Comparison of ENCODE assay signal across 21 cellular contexts in genomic region chr4:17667253-17667652, GRCh38. TPM values are rescaled to one million over a fixed set of nuclear protein-coding genes. Genes with fewer than 3 reads are reported as not detected.
A peak's percentile ranks its signal among the peaks of the same experiment; 100 is the strongest.
DNase-seq lines count a peak whose midpoint lies in the region; ATAC-seq, FAIRE-seq and TF ChIP-seq lines count a peak whose summit lies in the region.
"Had no signal": no experiment of that assay in that cellular context is flagged by ENCODE, and none has a peak within 500 bp of the region (broad histone marks: within the 10 kb centered on the region; RNA-seq: fewer than 3 reads in every experiment).

No MANE protein-coding gene starts in this region.

- no peaks in the 10 kb centered on the region for H3K36me3 ChIP-seq in bronchial epithelial cell (ENCODE audit: control insufficient read depth, insufficient read depth, low read length)

- TF ChIP-seq CTCF in bronchial epithelial cell (IDR thresholded peaks at IDR 0.05; ENCODE audit: insufficient read depth, low read length, severe bottlenecking): no peak

- H3K4me3 ChIP-seq in bronchial epithelial cell (ENCODE audit: low read depth, low read length): no peak overlapping the region
- H3K4me3 ChIP-seq: GM12878 had no signal

- peaks cover 28% of the 10 kb centered on the region for H3K27me3 Mint-ChIP-seq in stimulated activated memory B cell treated with anti-CD40 and anti-IgM and Interleukin-4, amounts not matched to agents 10 μg/mL and 1 μg/mL and 100 μg/mL, for 72 hours
- peaks cover 15% of the 10 kb centered on the region for H3K27me3 Mint-ChIP-seq in activated CD4-positive, alpha-beta T cell treated with anti-CD3 and anti-CD28 coated beads, Interleukin-2, amount 10 ng/mL, durations not matched to agents 24 days and 14 days

- H3K27ac Mint-ChIP-seq in stimulated activated memory B cell treated with anti-CD40 and anti-IgM and Interleukin-4, amounts not matched to agents 10 μg/mL and 1 μg/mL and 100 μg/mL, for 72 hours: peak overlapping the region; percentile 72
- no peak overlapping the region for H3K27ac Mint-ChIP-seq in activated CD4-positive, alpha-beta T cell treated with anti-CD3 and anti-CD28 coated beads, Interleukin-2, amount 10 ng/mL, durations not matched to agents 24 days and 14 days
- H3K27ac Mint-ChIP-seq: CD8-positive, alpha-beta T cell; T-cell had no signal

- H3K27me3 ChIP-seq in bronchial epithelial cell (ENCODE audit: control insufficient read depth, insufficient read depth, low read length): no peaks in the 10 kb centered on the region

- FAIRE-seq in bronchial epithelial cell (lab: Jason Lieb, UNC): peak; percentile 18
- FAIRE-seq: G401.6, GM12878 had no signal

- H3K4me3 Mint-ChIP-seq in stimulated activated memory B cell treated with anti-CD40 and anti-IgM and Interleukin-4, amounts not matched to agents 10 μg/mL and 1 μg/mL and 100 μg/mL, for 72 hours: no peak overlapping the region
- H3K4me3 Mint-ChIP-seq in activated CD4-positive, alpha-beta T cell treated with anti-CD3 and anti-CD28 coated beads, Interleukin-2, amount 10 ng/mL, durations not matched to agents 24 days and 14 days: no peak overlapping the region
- H3K4me3 Mint-ChIP-seq: CD8-positive, alpha-beta T cell; T-cell had no signal

- H3K9me3 Mint-ChIP-seq in stimulated activated memory B cell treated with anti-CD40 and anti-IgM and Interleukin-4, amounts not matched to agents 10 μg/mL and 1 μg/mL and 100 μg/mL, for 72 hours: peaks cover 13% of the 10 kb centered on the region
- H3K9me3 Mint-ChIP-seq in activated CD4-positive, alpha-beta T cell treated with anti-CD3 and anti-CD28 coated beads, Interleukin-2, amount 10 ng/mL, durations not matched to agents 24 days and 14 days: peaks cover 6% of the 10 kb centered on the region

- H3K36me3 Mint-ChIP-seq in stimulated activated memory B cell treated with anti-CD40 and anti-IgM and Interleukin-4, amounts not matched to agents 10 μg/mL and 1 μg/mL and 100 μg/mL, for 72 hours: no peaks in the 10 kb centered on the region
- no peaks in the 10 kb centered on the region for H3K36me3 Mint-ChIP-seq in activated CD4-positive, alpha-beta T cell treated with anti-CD3 and anti-CD28 coated beads, Interleukin-2, amount 10 ng/mL, durations not matched to agents 24 days and 14 days (ENCODE audit: low read depth)
- H3K36me3 Mint-ChIP-seq: CD8-positive, alpha-beta T cell; T-cell had no signal

- peak; percentile 1 for ATAC-seq in GM21576 (IDR thresholded peaks at IDR 0.05; ENCODE audit: unreplicated experiment)
- peak; percentile 56 for ATAC-seq in stimulated activated memory B cell treated with anti-CD40 and anti-IgM and Interleukin-4, amounts not matched to agents 10 μg/mL and 1 μg/mL and 100 μg/mL, for 72 hours
- ATAC-seq: CD8-positive, alpha-beta T cell; GM12878; Panc1; T-cell had no signal

- intact Hi-C loops in activated CD4-positive, alpha-beta T cell treated with anti-CD3 and anti-CD28 coated beads, Interleukin-2, amount 10 ng/mL, durations not matched to agents 24 days and 14 days (cut with micrococcal nuclease): no loop called here

- DNase-seq in NCI-H2107 treated with DMSO at 0.1 percent for 48 hours (lab: John Stamatoyannopoulos, UW; ENCODE audit: unreplicated experiment) (peak; percentile 26), NCI-H2107 (lab: John Stamatoyannopoulos, UW) (no peak), bronchial epithelial cell (ENCODE audit: low read depth) (no peak), iPS-NIHi7 (ENCODE audit: extremely low spot score) (no peak), NCI-H446 treated with DMSO at 0.1 percent for 48 hours (lab: John Stamatoyannopoulos, UW) (no peak)
- no peak for DNase-seq in activated CD4-positive, alpha-beta T cell treated with anti-CD3 and anti-CD28 coated beads, Interleukin-2, amount 10 ng/mL, durations not matched to agents 24 days and 14 days
- DNase-seq: 8988T; ACHN; Calu3; CD8-positive, alpha-beta T cell; GOT3; HCEC 1CT; IMR-90; NCI-H1436; NCI-H446; T-cell had no signal

- H3K4me1 Mint-ChIP-seq in stimulated activated memory B cell treated with anti-CD40 and anti-IgM and Interleukin-4, amounts not matched to agents 10 μg/mL and 1 μg/mL and 100 μg/mL, for 72 hours: peaks cover 43% of the 10 kb centered on the region
- H3K4me1 Mint-ChIP-seq in activated CD4-positive, alpha-beta T cell treated with anti-CD3 and anti-CD28 coated beads, Interleukin-2, amount 10 ng/mL, durations not matched to agents 24 days and 14 days: no peaks in the 10 kb centered on the region
- H3K4me1 Mint-ChIP-seq: T-cell had no signal

RNA-seq across cellular contexts. Expression of gene MED28, which starts 52.8 kb away (rescaled TPM):
- 9.1 and 12.4 TPM in 2 replicates for total RNA-seq in bronchial epithelial cell
- total RNA-seq in activated CD4-positive, alpha-beta T cell treated with anti-CD3 and anti-CD28 coated beads, Interleukin-2, amount 10 ng/mL, durations not matched to agents 24 days and 14 days: 54.5 and 55.5 TPM in 2 replicates
